ENCODE assay signal across 7 cellular contexts in the genomic region with DNA sequence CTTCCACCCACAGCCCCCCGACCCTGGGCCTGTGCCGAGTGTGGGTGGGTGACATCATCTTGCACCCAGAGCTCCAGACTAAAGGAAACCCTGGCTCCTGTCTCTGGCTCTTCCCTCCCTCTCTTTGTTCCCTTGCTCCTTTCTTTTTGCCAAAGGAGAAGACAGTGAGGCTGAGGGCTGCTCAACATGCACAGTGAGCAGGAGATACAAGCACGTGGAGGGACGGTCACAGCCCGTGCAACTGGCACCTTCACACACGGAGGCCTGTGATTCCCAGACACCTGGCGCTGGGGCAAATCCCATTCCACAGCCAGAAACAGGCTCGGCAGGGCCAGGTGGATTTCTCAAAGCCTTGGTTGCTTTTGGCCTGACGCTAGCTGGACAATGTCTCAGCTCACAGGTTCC.
DNase-seq lines count a peak whose midpoint lies in the region; ATAC-seq and TF ChIP-seq lines count a peak whose summit lies in the region.
"Not testable (repeated sequence)": the region's sequence is repeated elsewhere in the genome, so short reads cannot be mapped to it uniquely, and the experiment has no call there.

No MANE protein-coding gene starts in this region.

- H3K79me2 ChIP-seq in mammary epithelial cell (ENCODE audit: insufficient read depth, low read length) (peaks cover 97% of the 10 kb centered on the region), smooth muscle cell (ENCODE audit: low read depth) (peaks cover 95% of the 10 kb centered on the region)

- H4K20me1 ChIP-seq in mammary epithelial cell (ENCODE audit: insufficient read depth, low read length) (peaks cover 11% of the 10 kb centered on the region), smooth muscle cell (ENCODE audit: low read depth) (peaks cover 98% of the 10 kb centered on the region)

- peaks cover 18% of the 10 kb centered on the region for H3F3A ChIP-seq in smooth muscle cell (ENCODE audit: low read depth)

- peak overlapping the region; percentile 16 for H3K4me2 ChIP-seq in mammary epithelial cell (ENCODE audit: insufficient read depth, low read depth, low read length)
- peak overlapping the region; percentile 63 for H3K4me2 ChIP-seq in smooth muscle cell

- H3K4me1 ChIP-seq in NT2/D1 (ENCODE audit: insufficient read depth, insufficient read length) (peaks cover 33% of the 10 kb centered on the region), mammary epithelial cell (ENCODE audit: insufficient read depth, low read length) (peaks cover 43% of the 10 kb centered on the region), smooth muscle cell (ENCODE audit: low read depth) (peaks cover 22% of the 10 kb centered on the region)

- not testable (repeated sequence) for H3K9me3 ChIP-seq in NT2/D1 (ENCODE audit: insufficient read depth, low read length); mammary epithelial cell (replicated peaks; ENCODE audit: insufficient read depth, low read length); smooth muscle cell (replicated peaks; ENCODE audit: low read depth)

- not testable (repeated sequence) for H3K27ac ChIP-seq in mammary epithelial cell (ENCODE audit: insufficient read depth, low read depth, low read length)
- H3K27ac ChIP-seq in smooth muscle cell (ENCODE audit: low read depth): peak overlapping the region; percentile 62

- TF ChIP-seq CTCF in GM12864 (IDR thresholded peaks at IDR 0.05; ENCODE audit: low read depth, low read length, missing control alignments); mammary epithelial cell (conservative IDR thresholded peaks at IDR 0.05 in 1 of 2, IDR thresholded peaks at IDR 0.05 in 1 of 2; ENCODE audit: extremely low read depth in 1 of 2, insufficient read depth in 1 of 2, low read depth in 1 of 2, low read length in 2 of 2); smooth muscle cell (IDR thresholded peaks at IDR 0.05; ENCODE audit: borderline replicate concordance, insufficient read depth, poor library complexity, severe bottlenecking): not testable (repeated sequence)

- dilution Hi-C loops in mammary epithelial cell (cut with HindIII; ENCODE audit: low sequenced_read_pairs): not testable (repeated sequence)

- H2AFZ ChIP-seq in mammary epithelial cell (ENCODE audit: low read depth, low read length); smooth muscle cell (ENCODE audit: low read depth): not testable (repeated sequence)

- peak overlapping the region; percentile 61 for H3K9ac ChIP-seq in NT2/D1 (ENCODE audit: insufficient read length, low read depth)
- H3K9ac ChIP-seq in mammary epithelial cell (ENCODE audit: insufficient read depth, low read length); smooth muscle cell (ENCODE audit: low read depth): not testable (repeated sequence)

- WGBS in mammary epithelial cell (ENCODE audit: low coverage, missing lambda C conversion rate): 10% methylated on average over 5 of the region's 9 CpGs
- 50% methylated on average over 9 of the region's 9 CpGs for WGBS in smooth muscle cell (ENCODE audit: low lambda C conversion rate)

- BruUV-seq in mammary epithelial cell (replicated peaks; lab: Mats Ljungman, UMichigan): not testable (repeated sequence)

- CTCF ChIA-PET in mammary epithelial cell (lab: Charles Lee; ENCODE audit: low non-redundant PET): not testable (repeated sequence)

- H3K4me3 ChIP-seq in GM12864 (ENCODE audit: low read depth, low read length): peak overlapping the region; percentile 50
- H3K4me3 ChIP-seq in NT2/D1 (ENCODE audit: insufficient read length, low read depth); mammary epithelial cell (replicated peaks in 1 of 3; ENCODE audit: insufficient read depth in 1 of 3, low read depth in 2 of 3, low read length in 3 of 3); smooth muscle cell: not testable (repeated sequence)

- peak in 1 of 2 donors; percentile 4 for ATAC-seq in left cardiac atrium

- not testable (repeated sequence) for DNase-seq in GM12864 (ENCODE audit: low read depth); NT2/D1 (ENCODE audit: low read depth, low spot score); mammary epithelial cell; smooth muscle cell (lab: John Stamatoyannopoulos, UW; ENCODE audit: unreplicated experiment)
- peak; percentile 54 for DNase-seq in activated CD8-positive, alpha-beta memory T cell treated with anti-CD3 and anti-CD28 coated beads, Interleukin-2, amount 50 U/mL, for 48 hours
- peak; percentile 43 for DNase-seq in left cardiac atrium
- peak; percentile 61 for DNase-seq in myocyte (ENCODE audit: low read depth)

- H3K27me3 ChIP-seq in NT2/D1 (ENCODE audit: insufficient read depth, insufficient read length); mammary epithelial cell (ENCODE audit: insufficient read depth, low read length); smooth muscle cell (ENCODE audit: low read depth): not testable (repeated sequence)

- in situ Hi-C loops in mammary epithelial cell (cut with MboI; ENCODE audit: low sequenced_read_pairs in 2 of 2): not testable (repeated sequence)

- intact Hi-C loops in mammary epithelial cell (cut with micrococcal nuclease); left cardiac atrium (cut with DNase I): not testable (repeated sequence)

- H3K36me3 ChIP-seq in NT2/D1 (ENCODE audit: insufficient read depth, insufficient read length, low read length): peaks cover 70% of the 10 kb centered on the region
- not testable (repeated sequence) for H3K36me3 ChIP-seq in mammary epithelial cell (ENCODE audit: insufficient read depth, low read length); smooth muscle cell (ENCODE audit: low read depth)
